ENCODE assay signal across 8 cellular contexts in the genomic region with DNA sequence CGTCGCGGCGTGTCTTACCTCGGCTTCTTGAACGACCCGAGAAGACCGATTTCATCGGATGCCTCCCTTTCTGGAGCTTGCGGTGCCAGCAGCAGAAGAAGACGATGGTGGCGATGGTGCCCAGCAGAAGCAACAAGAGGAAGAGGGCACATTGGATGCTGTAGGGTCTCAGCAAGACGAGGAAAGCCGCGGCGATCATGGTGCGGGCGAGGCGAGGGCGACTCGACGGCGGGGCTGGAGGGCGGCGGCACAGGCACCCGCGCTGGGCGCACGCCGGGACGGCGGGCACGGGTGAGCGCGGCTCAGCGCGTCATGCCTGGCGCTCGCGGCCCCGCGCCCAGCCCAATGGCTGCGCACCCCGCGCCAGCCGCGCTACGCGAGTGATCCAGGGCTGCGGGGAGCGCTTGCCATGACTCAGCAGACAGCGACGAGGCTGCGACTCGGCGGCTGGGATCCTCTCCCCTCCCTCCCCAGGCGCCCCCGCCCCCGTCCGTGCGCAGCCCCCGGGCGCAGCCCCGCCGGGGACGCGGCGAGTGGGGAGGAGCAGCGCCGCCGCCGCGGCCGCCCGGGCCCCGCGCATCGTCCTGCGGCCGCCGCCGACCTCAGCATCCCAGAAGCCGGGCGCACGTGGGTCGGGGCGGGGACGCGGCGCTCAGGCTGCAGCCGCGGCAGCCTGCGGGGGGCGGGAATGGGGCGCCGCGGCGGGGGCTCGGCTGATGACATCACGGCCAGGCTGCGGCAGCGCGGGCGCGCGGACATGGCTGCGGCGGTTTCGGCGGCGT. TPM values are rescaled to one million over a fixed set of nuclear protein-coding genes. Genes with fewer than 3 reads are reported as not detected.
DNase-seq lines count a peak whose midpoint lies in the region; ATAC-seq and TF ChIP-seq lines count a peak whose summit lies in the region.

A gene with protein sequence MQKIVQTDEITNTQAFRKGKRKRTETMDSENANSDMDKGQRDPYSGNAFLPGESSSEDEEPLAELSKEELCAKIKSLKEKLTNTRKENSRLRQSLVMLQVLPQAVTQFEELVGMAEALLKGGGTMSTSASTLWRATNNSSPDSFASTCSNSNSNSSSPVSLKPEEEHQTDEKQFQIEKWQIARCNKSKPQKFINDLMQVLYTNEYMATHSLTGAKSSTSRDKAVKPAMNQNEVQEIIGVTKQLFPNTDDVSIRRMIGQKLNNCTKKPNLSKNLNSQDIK (plus strand): TSS at position 719 of the 782 bp plus-strand sequence. CDS start 26,704 bp downstream, outside the sequence.

- intact Hi-C loops in left colon (cut with DNase I, micrococcal nuclease) = loop anchor here in 1 of 2 donors (10.0 kb wide), 1 partner anchor 50 kb away; no protein-coding TSS in a partner anchor

- H3K4me3 Mint-ChIP-seq in chondrocyte (ENCODE audit: unreplicated experiment) = peak within 1 kb of the TSS; percentile 98

- no peaks in the 10 kb centered on the region for H3K9me3 Mint-ChIP-seq in chondrocyte (ENCODE audit: low read depth)

- no peaks in the 10 kb centered on the region for H3K27me3 Mint-ChIP-seq in chondrocyte (ENCODE audit: low read depth)

- DNase-seq in NCI-H1436 (lab: John Stamatoyannopoulos, UW) (peak; percentile 28), NCI-H1436 treated with DMSO at 0.1 percent for 48 hours (lab: John Stamatoyannopoulos, UW) (no peak), HuH-7 (ENCODE audit: low spot score) (peak; percentile 40), T follicular helper cell (ENCODE audit: low read depth) (peak; percentile 3), chondrocyte (ENCODE audit: low spot score) (peak; percentile 66), left colon (peak; percentile 30 to 33)
- DNase-seq in stimulated activated CD4-positive, alpha-beta T cell treated with anti-CD3 and anti-CD28 coated beads, Interleukin-1b, Interleukin-23, amount 100 ng/mL, for 48 hours = peak; percentile 42

- peak within 1 kb of the TSS; percentile 97 for H3K27ac Mint-ChIP-seq in chondrocyte (ENCODE audit: unreplicated experiment)

- TF ChIP-seq CTCF in chondrocyte (IDR thresholded peaks at IDR 0.05) = no peak

- peaks cover 43% of the 10 kb centered on the region for H3K4me1 Mint-ChIP-seq in chondrocyte (ENCODE audit: low read depth)

- ATAC-seq in GM21576 (IDR thresholded peaks at IDR 0.05; ENCODE audit: unreplicated experiment) (peak; percentile 35), left colon (peak; percentile 47)

- H3K36me3 Mint-ChIP-seq in chondrocyte (ENCODE audit: low read depth) = no peaks in the 10 kb centered on the region

RNA-seq across cellular contexts. Expression of the gene that starts here (rescaled TPM):
- total RNA-seq in chondrocyte (8.9 to 15.8 TPM (median 10.9 TPM) in 3 replicates), left colon (under 1 TPM in 1 of 2 donors, not detected in 1; 0.53 TPM)

Comparison
In these comparisons a context has a peak if more than half of its experiments do, and no peak if none do; other contexts are left out.
1. Peak in DNase-seq and ATAC-seq in left colon; RNA of the gene not detected or under 1 TPM.